ENCODE assay signal across 15 cellular contexts in genomic region chr11:61406991-61407728, GRCh38. TPM values are rescaled to one million over a fixed set of nuclear protein-coding genes. Genes with fewer than 3 reads are reported as not detected.
DNase-seq lines count a peak whose midpoint lies in the region; ATAC-seq, FAIRE-seq and TF ChIP-seq lines count a peak whose summit lies in the region.
"Had no signal": no experiment of that assay in that cellular context is flagged by ENCODE, and none has a peak within 500 bp of the region (broad histone marks: within the 10 kb centered on the region; RNA-seq: fewer than 3 reads in every experiment).

No MANE protein-coding gene starts in this region.

- peaks cover 0 to 10% (median 2%) of the 10 kb centered on the region in 4 donors for H3K4me1 Mint-ChIP-seq in naive thymus-derived CD8-positive, alpha-beta T cell

- no peaks in the 10 kb centered on the region for H3K9me3 ChIP-seq in Panc1 (ENCODE audit: control insufficient read depth, insufficient read depth, low read depth, low read length)
- H3K9me3 ChIP-seq: BLaER1 had no signal

- H3K36me3 ChIP-seq in Panc1 (ENCODE audit: control insufficient read depth, insufficient read depth, low read length): peaks cover 46% of the 10 kb centered on the region

- no peaks in the 10 kb centered on the region for H3K4me1 ChIP-seq in Panc1 (ENCODE audit: control insufficient read depth, insufficient read depth, low read length)
- H3K4me1 ChIP-seq: BLaER1 had no signal

- intact Hi-C loops in Panc1 (cut with micrococcal nuclease; ENCODE audit: unreplicated experiment): no loop called here

- H3K27ac ChIP-seq in Panc1 (ENCODE audit: low read length) (no peak overlapping the region), angular gyrus (ENCODE audit: low read depth, low read length) (peak overlapping the region; percentile 87), substantia nigra (ENCODE audit: low read depth, low read length, poor library complexity, severe bottlenecking) (peak overlapping the region; percentile 76)
- H3K27ac ChIP-seq: BLaER1, PC-9 had no signal

- no peak for DNase-seq in Panc1 (ENCODE audit: low read depth, low spot score)
- no peak for DNase-seq in naive thymus-derived CD8-positive, alpha-beta T cell
- no peak for DNase-seq in substantia nigra (lab: John Stamatoyannopoulos, UW)
- no peak for DNase-seq in H54 (ENCODE audit: insufficient read length, low spot score)
- DNase-seq in glomerular visceral epithelial cell (ENCODE audit: extremely low spot score): no peak
- DNase-seq in T-helper 9 cell: no peak
- DNase-seq: KG1, NCI-H1048, NCI-H146, NCI-H446, NCI-H748 treated with DMSO at 0.1 percent for 48 hours, PC-9 had no signal

- no peak for ATAC-seq in Panc1
- ATAC-seq in naive thymus-derived CD8-positive, alpha-beta T cell: no peak

- H3K27ac Mint-ChIP-seq in naive thymus-derived CD8-positive, alpha-beta T cell: peak overlapping the region in 6 of 10 donors; percentile 37 to 67 (median 56)

- peaks cover 5 to 96% (median 14%) of the 10 kb centered on the region in 3 donors for H3K36me3 Mint-ChIP-seq in naive thymus-derived CD8-positive, alpha-beta T cell

- no peak for FAIRE-seq in H54 (lab: Jason Lieb, UNC)
- FAIRE-seq: H1 had no signal

- in situ Hi-C loops in Panc1 (cut with HindIII; ENCODE audit: low pct_unique_long_range_greater_than_20kb, low sequenced_read_pairs): no loop called here

- POLR2A ChIA-PET in Panc1 (lab: Charles Lee): no interaction called here
- POLR2A ChIA-PET in naive thymus-derived CD8-positive, alpha-beta T cell (lab: Charles Lee): interaction anchor here (0.7 to 1.3 kb wide), 2 partner anchors 13 to 287 kb away, joined by 3 read pairs; no protein-coding TSS in a partner anchor

- H3K27me3 ChIP-seq in Panc1 (ENCODE audit: control insufficient read depth, insufficient read depth, low read length): no peaks in the 10 kb centered on the region
- H3K27me3 ChIP-seq: BLaER1 had no signal

- no peak for TF ChIP-seq POLR2A in H54 (IDR thresholded peaks at IDR 0.05; ENCODE audit: low read depth, low read length)

- no peaks in the 10 kb centered on the region for H3K27me3 Mint-ChIP-seq in naive thymus-derived CD8-positive, alpha-beta T cell

- no peak overlapping the region for H3K4me3 ChIP-seq in Panc1 (ENCODE audit: low read depth in 2 of 2, low read length in 2 of 2)
- H3K4me3 ChIP-seq: BLaER1, PC-9 had no signal

- TF ChIP-seq CTCF in Panc1 (IDR thresholded peaks at IDR 0.05): no peak

- no peak overlapping the region for H3K4me3 Mint-ChIP-seq in naive thymus-derived CD8-positive, alpha-beta T cell

- TSS peak; percentile 12 for BruUV-seq in Panc1 (replicated peaks; lab: Mats Ljungman, UMichigan)

- H3K9me3 Mint-ChIP-seq in naive thymus-derived CD8-positive, alpha-beta T cell: no peaks in the 10 kb centered on the region

- CTCF ChIA-PET in Panc1 (lab: Charles Lee): no interaction called here

RNA-seq across cellular contexts. Expression of gene TMEM216, which starts 14.8 kb away (rescaled TPM):
- 11.7 TPM for total RNA-seq in Panc1 (2021; ENCODE audit: unreplicated experiment)
- polyA plus RNA-seq in Panc1 (2012; ENCODE audit: insufficient read length): 10.6 TPM
- 10 to 100 TPM; 17.4 to 20.3 TPM for total RNA-seq in naive thymus-derived CD8-positive, alpha-beta T cell
- 10 to 100 TPM; 35.4 to 43.0 (median 42.6) TPM for polyA plus RNA-seq in naive thymus-derived CD8-positive, alpha-beta T cell

RNA-seq across cellular contexts. Expression of gene CPSF7, which starts 22.6 kb away (rescaled TPM):
- total RNA-seq in Panc1 (2021; ENCODE audit: unreplicated experiment): 96.1 TPM
- 63.2 TPM for polyA plus RNA-seq in Panc1 (2012; ENCODE audit: insufficient read length)
- 100 to 1,000 TPM; 155 to 175 TPM for total RNA-seq in naive thymus-derived CD8-positive, alpha-beta T cell
- 10 to 100 TPM; 20.6 to 34.8 (median 26.0) TPM for polyA plus RNA-seq in naive thymus-derived CD8-positive, alpha-beta T cell

RNA-seq across cellular contexts. Expression of gene SDHAF2, which starts 22.8 kb away (rescaled TPM):
- 43.2 TPM for total RNA-seq in Panc1 (2021; ENCODE audit: unreplicated experiment)
- polyA plus RNA-seq in Panc1 (2012; ENCODE audit: insufficient read length): 55.0 TPM
- total RNA-seq in naive thymus-derived CD8-positive, alpha-beta T cell: 10 to 100 TPM; 63.3 to 72.5 TPM
- polyA plus RNA-seq in naive thymus-derived CD8-positive, alpha-beta T cell: 100 to 1,000 TPM in 1 of 3 donors, 10 to 100 TPM in 2; 92.1 to 118 (median 97.8) TPM

RNA-seq across cellular contexts. Expression of gene TMEM138, which starts 45.0 kb away (rescaled TPM):
- total RNA-seq in Panc1 (2021; ENCODE audit: unreplicated experiment): 86.6 TPM
- polyA plus RNA-seq in Panc1 (2012; ENCODE audit: insufficient read length): 45.5 TPM
- total RNA-seq in naive thymus-derived CD8-positive, alpha-beta T cell: 10 to 100 TPM; 71.6 to 77.5 TPM
- 10 to 100 TPM; 44.8 to 49.7 (median 47.0) TPM for polyA plus RNA-seq in naive thymus-derived CD8-positive, alpha-beta T cell

RNA-seq across cellular contexts. Expression of gene CYB561A3, which starts 45.5 kb away (rescaled TPM):
- 80.3 TPM for total RNA-seq in Panc1 (2021; ENCODE audit: unreplicated experiment)
- 58.7 TPM for polyA plus RNA-seq in Panc1 (2012; ENCODE audit: insufficient read length)
- total RNA-seq in naive thymus-derived CD8-positive, alpha-beta T cell: 10 to 100 TPM; 42.9 to 52.3 TPM
- 10 to 100 TPM; 54.5 to 69.3 (median 58.4) TPM for polyA plus RNA-seq in naive thymus-derived CD8-positive, alpha-beta T cell
